ENCODE assay signal across 12 cellular contexts in the genomic region with DNA sequence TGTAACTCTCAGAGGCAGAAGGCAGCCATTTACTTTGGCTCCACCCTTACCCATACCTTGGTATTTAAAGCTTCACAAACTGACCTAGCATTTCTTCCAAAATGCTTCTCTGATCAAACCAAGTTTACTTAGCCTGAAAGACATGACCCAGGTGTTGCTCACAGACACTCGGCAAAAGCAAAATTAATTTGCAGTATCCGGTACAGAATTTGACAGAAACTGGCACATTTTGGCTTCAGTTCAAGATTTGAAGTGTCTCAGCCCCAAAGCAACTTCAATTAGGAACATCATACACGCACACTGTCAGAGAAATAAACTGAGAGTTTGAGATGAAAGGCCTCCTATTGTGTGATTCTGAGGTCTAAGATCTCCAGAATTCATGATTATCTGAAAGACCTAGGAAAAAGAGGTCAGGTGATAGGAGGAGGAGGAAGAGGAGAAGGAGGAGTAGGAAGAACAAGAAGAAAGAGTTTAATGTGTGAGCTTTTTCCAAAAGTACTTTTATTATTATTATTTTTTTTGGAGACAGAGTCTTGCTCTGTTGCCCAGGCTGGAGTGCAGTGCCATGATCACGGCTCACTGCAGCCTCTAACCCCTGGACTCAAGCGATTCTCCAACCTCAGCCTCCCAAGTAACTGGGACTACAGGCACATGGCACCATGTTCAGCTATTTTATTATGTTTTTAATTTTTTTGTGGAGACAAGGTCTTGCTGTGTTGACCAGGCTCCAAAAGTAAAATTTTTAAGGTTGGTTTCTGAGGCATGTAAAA.
DNase-seq lines count a peak whose midpoint lies in the region; ATAC-seq and TF ChIP-seq lines count a peak whose summit lies in the region.
"Had no signal": no experiment of that assay in that cellular context is flagged by ENCODE, and none has a peak within 500 bp of the region (broad histone marks: within the 10 kb centered on the region; RNA-seq: fewer than 3 reads in every experiment).

No MANE protein-coding gene starts in this region.

- H3K9me3 Mint-ChIP-seq in CD4-positive, CD25-positive, alpha-beta regulatory T cell, result no peaks in the 10 kb centered on the region
- H3K9me3 Mint-ChIP-seq: activated T-cell treated with anti-CD3 and anti-CD28 coated beads, Interleukin-2, amount 50 U/mL, for 4 hours had no signal

- no peak for TF ChIP-seq POLR2A in prostate gland (IDR thresholded peaks at IDR 0.05)

- no peaks in the 10 kb centered on the region for H3K27me3 Mint-ChIP-seq in CD4-positive, CD25-positive, alpha-beta regulatory T cell

- H3K36me3 Mint-ChIP-seq in CD4-positive, CD25-positive, alpha-beta regulatory T cell, result peaks cover 31% of the 10 kb centered on the region

- intact Hi-C loops in dorsolateral prefrontal cortex (cut with DNase I), result loop anchor here (5.0 to 10.0 kb wide), 5 partner anchors 39 to 383 kb away; no protein-coding TSS in a partner anchor
- intact Hi-C loops in prostate gland (cut with DNase I), result loop anchor here (10.0 kb wide), 2 partner anchors 103 to 263 kb away; no protein-coding TSS in a partner anchor

- peak in 1 of 3 donors; percentile 13 for DNase-seq in CD4-positive, CD25-positive, alpha-beta regulatory T cell
- no peak for DNase-seq in dorsolateral prefrontal cortex
- DNase-seq in prostate gland (ENCODE audit: low spot score), result no peak
- DNase-seq in foreskin keratinocyte, result no peak
- DNase-seq in kidney tubule cell (ENCODE audit: low spot score), result no peak
- DNase-seq: activated T-cell treated with anti-CD3 and anti-CD28 coated beads, Interleukin-2, amount 50 U/mL, for 4 hours; brain microvascular endothelial cell; NK-92 treated with Interleukin-12 subunit alpha and Interleukin-12 subunit beta, amount 100 ng/mL, for 24 hours had no signal

- no peaks in the 10 kb centered on the region for H3K4me1 ChIP-seq in CD4-positive, CD25-positive, alpha-beta regulatory T cell (ENCODE audit: control insufficient read depth, insufficient read depth, low read length, poor library complexity, severe bottlenecking)
- peaks cover 87% of the 10 kb centered on the region for H3K4me1 ChIP-seq in HUES64 (ENCODE audit: insufficient read depth, low read length)
- H3K4me1 ChIP-seq in prostate gland (replicated peaks), result peaks cover 33% of the 10 kb centered on the region
- H3K4me1 ChIP-seq in foreskin keratinocyte, result peaks cover 10% of the 10 kb centered on the region

- 96% methylated on average over 5 of the region's 5 CpGs for whole genome bisulfite sequencing in HUES64
- 64% methylated on average over 5 of the region's 5 CpGs for WGBS in prostate gland

- peaks cover 23 to 54% (median 38%) of the 10 kb centered on the region in 4 donors for H3K4me1 Mint-ChIP-seq in CD4-positive, CD25-positive, alpha-beta regulatory T cell

- H3K4me3 Mint-ChIP-seq in CD4-positive, CD25-positive, alpha-beta regulatory T cell, result no peak overlapping the region
- H3K4me3 Mint-ChIP-seq: activated T-cell treated with anti-CD3 and anti-CD28 coated beads, Interleukin-2, amount 50 U/mL, for 4 hours had no signal

- H3K9me3 ChIP-seq in CD4-positive, CD25-positive, alpha-beta regulatory T cell (ENCODE audit: control insufficient read depth in 2 of 2, low read length in 2 of 2), result no peaks in the 10 kb centered on the region
- H3K9me3 ChIP-seq in HUES64 (ENCODE audit: insufficient read depth, low read depth, low read length), result no peaks in the 10 kb centered on the region
- H3K9me3 ChIP-seq in prostate gland, result no peaks in the 10 kb centered on the region

- peak overlapping the region in 2 of 3 donors; percentile 55 to 70 for H3K27ac Mint-ChIP-seq in CD4-positive, CD25-positive, alpha-beta regulatory T cell

- no peak overlapping the region for H3K4me3 ChIP-seq in CD4-positive, CD25-positive, alpha-beta regulatory T cell (ENCODE audit: low read depth, low read length)
- H3K4me3 ChIP-seq in HUES64 (ENCODE audit: low read length) (no peak overlapping the region), dorsolateral prefrontal cortex (no peak overlapping the region), prostate gland (no peak overlapping the region)

- no peak for TF ChIP-seq CTCF in dorsolateral prefrontal cortex (IDR thresholded peaks at IDR 0.05 in 54 of 56, conservative IDR thresholded peaks at IDR 0.05 in 2 of 56; ENCODE audit: low read depth in 1 of 56, partially characterized antibody in 56 of 56)
- TF ChIP-seq CTCF in prostate gland (IDR thresholded peaks at IDR 0.05), result no peak
- no peak for TF ChIP-seq CTCF in foreskin keratinocyte (conservative IDR thresholded peaks at IDR 0.05)

- H3K27ac ChIP-seq in CD4-positive, CD25-positive, alpha-beta regulatory T cell (ENCODE audit: insufficient read depth, low read length, poor library complexity, severe bottlenecking), result no peak overlapping the region
- H3K27ac ChIP-seq in HUES64 (ENCODE audit: low read depth, low read length) (peak overlapping the region; percentile 76; the same call in 1 of the 2 replicates), dorsolateral prefrontal cortex (peak overlapping the region in 53 of 59 donors; percentile 8 to 93 (median 86)), prostate gland (peak overlapping the region; percentile 37 to 72), foreskin keratinocyte (no peak overlapping the region)
- H3K27ac ChIP-seq: brain microvascular endothelial cell had no signal

- no peaks in the 10 kb centered on the region for H3K27me3 ChIP-seq in CD4-positive, CD25-positive, alpha-beta regulatory T cell (ENCODE audit: control insufficient read depth, insufficient read depth, low read length)
- H3K27me3 ChIP-seq in HUES64 (ENCODE audit: insufficient read depth, low read length), result no peaks in the 10 kb centered on the region
- no peaks in the 10 kb centered on the region for H3K27me3 ChIP-seq in dorsolateral prefrontal cortex
- H3K27me3 ChIP-seq in prostate gland (replicated peaks; ENCODE audit: insufficient read depth), result no peaks in the 10 kb centered on the region
- no peaks in the 10 kb centered on the region for H3K27me3 ChIP-seq in foreskin keratinocyte
- H3K27me3 ChIP-seq: brain microvascular endothelial cell had no signal

- ATAC-seq in CD4-positive, CD25-positive, alpha-beta regulatory T cell (ENCODE audit: low read depth in 2 of 2), result no peak
- ATAC-seq in foreskin keratinocyte, result no peak
- no peak for ATAC-seq in GM18861 (IDR thresholded peaks at IDR 0.05; ENCODE audit: unreplicated experiment)
- no peak for ATAC-seq in HG03025 (IDR thresholded peaks at IDR 0.05; ENCODE audit: low FRiP score, unreplicated experiment)
- ATAC-seq: SK-N-SH treated with all-trans-retinoic acid at 6 μM for 48 hours had no signal

- no peak overlapping the region for H3K9ac ChIP-seq in HUES64 (ENCODE audit: low read depth, low read length)

- peaks cover 4% of the 10 kb centered on the region for H3K36me3 ChIP-seq in CD4-positive, CD25-positive, alpha-beta regulatory T cell (ENCODE audit: control insufficient read depth, insufficient read depth, low read length)
- H3K36me3 ChIP-seq in HUES64 (ENCODE audit: insufficient read depth, low read length) (peaks cover 9% of the 10 kb centered on the region), prostate gland (no peaks in the 10 kb centered on the region)
- H3K36me3 ChIP-seq: brain microvascular endothelial cell had no signal

Comparison
In these comparisons a context has a peak if more than half of its experiments do, and no peak if none do; other contexts are left out.
1. H3K27ac ChIP-seq: peak in HUES64 (single experiment), dorsolateral prefrontal cortex (53 of 59) and prostate gland (2 of 2); none in CD4-positive, CD25-positive, alpha-beta regulatory T cell (single experiment) and foreskin keratinocyte (single experiment).